Comparison of ENCODE assay signal across 29 cellular contexts in the genomic region with DNA sequence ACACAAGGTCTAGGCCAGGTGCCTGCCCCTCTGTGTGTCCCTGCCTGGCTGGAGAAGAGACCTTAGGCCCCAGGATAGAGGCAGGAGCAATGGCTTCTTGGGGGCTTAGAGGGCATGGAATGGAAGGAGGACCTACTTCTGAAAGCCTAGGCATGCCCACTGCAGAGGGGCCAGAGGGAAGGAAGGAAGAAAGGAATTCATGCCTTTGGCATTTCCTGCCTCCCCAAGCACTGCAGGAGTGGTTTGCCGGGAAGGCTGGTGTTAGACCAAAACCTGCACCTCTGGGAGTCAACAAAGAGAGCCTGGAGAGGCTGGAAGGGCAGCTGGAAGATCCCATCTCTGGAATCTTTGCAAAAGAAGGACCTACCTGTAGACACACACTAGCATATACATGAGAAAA. TPM values are rescaled to one million over a fixed set of nuclear protein-coding genes. Genes with fewer than 3 reads are reported as not detected.
DNase-seq lines count a peak whose midpoint lies in the region; ATAC-seq, FAIRE-seq and TF ChIP-seq lines count a peak whose summit lies in the region.
"Had no signal": no experiment of that assay in that cellular context is flagged by ENCODE, and none has a peak within 500 bp of the region (broad histone marks: within the 10 kb centered on the region; RNA-seq: fewer than 3 reads in every experiment).

No MANE protein-coding gene starts in this region.

- no peaks in the 10 kb centered on the region for H3K79me2 ChIP-seq in SK-N-SH (ENCODE audit: insufficient read depth)
- H3K79me2 ChIP-seq: hepatocyte had no signal

- H3K4me1 ChIP-seq in SK-N-SH (ENCODE audit: control insufficient read depth in 1 of 2, insufficient read depth in 2 of 2, low read depth in 1 of 2, low read length in 1 of 2) (no peaks in the 10 kb centered on the region), RWPE2 (ENCODE audit: insufficient read depth, poor library complexity, severe bottlenecking) (peaks cover 5% of the 10 kb centered on the region)
- H3K4me1 ChIP-seq: transverse colon had no signal

- H3K9me3 ChIP-seq in SK-N-SH: no peaks in the 10 kb centered on the region
- no peaks in the 10 kb centered on the region for H3K9me3 ChIP-seq in RWPE2 (ENCODE audit: severe bottlenecking)
- H3K9me3 ChIP-seq: transverse colon had no signal

- CTCF ChIA-PET in SK-N-SH (lab: Yijun Ruan, JAX): interaction anchor here (1.3 kb wide), 1 partner anchor 389 kb away, joined by 3 read pairs; no protein-coding TSS in a partner anchor

- no peaks in the 10 kb centered on the region for H3F3A ChIP-seq in SK-N-SH (replicated peaks; ENCODE audit: insufficient read depth)

- no peak for ATAC-seq in SK-N-SH treated with all-trans-retinoic acid at 6 μM for 48 hours
- ATAC-seq in RWPE2 (ENCODE audit: low read depth): peak; percentile 57; the same call in 2 of the 3 replicates
- ATAC-seq in HG02678 (IDR thresholded peaks at IDR 0.05; ENCODE audit: unreplicated experiment): no peak
- ATAC-seq: CD8-positive, alpha-beta T cell; Right ventricle myocardium inferior had no signal

- WGBS in SK-N-SH (ENCODE audit: low lambda C conversion rate): 0% methylated on average over 1 of the region's 1 CpG

- H3K9ac ChIP-seq in SK-N-SH: no peak overlapping the region

- no peaks in the 10 kb centered on the region for H3K9me2 ChIP-seq in SK-N-SH

- H3K4me3 ChIP-seq in SK-N-SH (ENCODE audit: low read depth in 2 of 2, low read length in 1 of 2) (no peak overlapping the region), RWPE2 (ENCODE audit: severe bottlenecking) (no peak overlapping the region)
- H3K4me3 ChIP-seq: hepatocyte, lung, skin epidermis, transverse colon had no signal

- H3K27ac ChIP-seq in SK-N-SH (ENCODE audit: low read depth in 2 of 2, low read length in 1 of 2) (no peak overlapping the region), RWPE2 (ENCODE audit: poor library complexity, severe bottlenecking) (no peak overlapping the region)
- H3K27ac ChIP-seq: 22Rv1, epithelial cell of prostate, hepatocyte, transverse colon had no signal

- no peak for TF ChIP-seq CTCF in SK-N-SH (IDR thresholded peaks at IDR 0.05)
- no peak for TF ChIP-seq CTCF in RWPE2 (IDR thresholded peaks at IDR 0.05; ENCODE audit: poor library complexity, severe bottlenecking)

- H3K36me3 ChIP-seq in SK-N-SH (replicated peaks in 1 of 2; ENCODE audit: control insufficient read depth in 1 of 2, insufficient read depth in 2 of 2, low read length in 1 of 2) (no peaks in the 10 kb centered on the region), RWPE2 (ENCODE audit: low read depth) (no peaks in the 10 kb centered on the region)
- H3K36me3 ChIP-seq: transverse colon had no signal

- H3K27me3 ChIP-seq in SK-N-SH (ENCODE audit: insufficient read depth) (0 out of 2 replicates have a peak, but pooled peaks cover 8% of the 10 kb centered on the region), RWPE2 (ENCODE audit: insufficient read depth, poor library complexity, severe bottlenecking) (no peaks in the 10 kb centered on the region)
- H3K27me3 ChIP-seq: hepatocyte, transverse colon had no signal

- no peak for FAIRE-seq in urothelium cell line (lab: Jason Lieb, UNC)
- FAIRE-seq: kidney had no signal

- TF ChIP-seq RAD21 in SK-N-SH (IDR thresholded peaks at IDR 0.05; ENCODE audit: low read length): no peak

- 0 out of 2 replicates have a peak overlapping the region, but pooled peaks have one; percentile 71 for H2AFZ ChIP-seq in SK-N-SH (ENCODE audit: low read depth)
- H2AFZ ChIP-seq: hepatocyte had no signal

- no peaks in the 10 kb centered on the region for H4K20me1 ChIP-seq in SK-N-SH (ENCODE audit: insufficient read depth)

- H3K4me2 ChIP-seq in SK-N-SH: 0 out of 2 replicates have a peak overlapping the region, but pooled peaks have one; percentile 25
- H3K4me2 ChIP-seq: hepatocyte had no signal

- no peak for TF ChIP-seq EP300 in SK-N-SH (IDR thresholded peaks at IDR 0.05; ENCODE audit: borderline replicate concordance in 1 of 2, low read depth in 1 of 2, low read length in 1 of 2)

- DNase-seq in SK-N-SH: no peak
- no peak for DNase-seq in RWPE2 (ENCODE audit: low spot score)
- DNase-seq in glomerular visceral epithelial cell (ENCODE audit: extremely low spot score): peak; percentile 19
- DNase-seq in urothelium cell line (ENCODE audit: low spot score): peak; percentile 22
- no peak for DNase-seq in NCI-H128 (lab: John Stamatoyannopoulos, UW; ENCODE audit: unreplicated experiment)
- no peak for DNase-seq in NAMALWA (ENCODE audit: low spot score)
- DNase-seq: activated CD4-positive, alpha-beta T cell treated with anti-CD3 and anti-CD28 coated beads, Interleukin-2, amount 50 U/mL, for 4 hours; activated CD4-positive, CD25-positive, alpha-beta regulatory T cell; activated CD8-positive, alpha-beta memory T cell treated with anti-CD3 and anti-CD28 coated beads, Interleukin-2, amount 50 U/mL, for 4 hours; AML-193; aorta; CD8-positive, alpha-beta T cell; DMS153; GOT3; kidney; NCI-H1105; NCI-H2029 treated with DMSO at 0.1 percent for 48 hours; NCI-H2227 treated with DMSO at 0.1 percent for 48 hours; NCI-H82; T1000; transverse colon had no signal

- POLR2A ChIA-PET in SK-N-SH (lab: Yijun Ruan, JAX): no interaction called here

TF ChIP-seq in SK-N-SH, 30 proteins besides CTCF, POLR2A, EP300 and RAD21 (continues in another document):
- no peak for TF ChIP-seq YY1 (IDR thresholded peaks at IDR 0.05; ENCODE audit: low read depth)
- TF ChIP-seq FOSL2 (IDR thresholded peaks at IDR 0.05; ENCODE audit: borderline replicate concordance, low read depth): no peak
- no peak for TF ChIP-seq RXRA (IDR thresholded peaks at IDR 0.05; ENCODE audit: borderline replicate concordance, low read depth)
- TF ChIP-seq RCOR1 (IDR thresholded peaks at IDR 0.05; ENCODE audit: low read length): no peak
- TF ChIP-seq RFX5 (IDR thresholded peaks at IDR 0.05; ENCODE audit: low read length): no peak
- TF ChIP-seq TCF12 (IDR thresholded peaks at IDR 0.05): no peak
- TF ChIP-seq, protein P1, sequence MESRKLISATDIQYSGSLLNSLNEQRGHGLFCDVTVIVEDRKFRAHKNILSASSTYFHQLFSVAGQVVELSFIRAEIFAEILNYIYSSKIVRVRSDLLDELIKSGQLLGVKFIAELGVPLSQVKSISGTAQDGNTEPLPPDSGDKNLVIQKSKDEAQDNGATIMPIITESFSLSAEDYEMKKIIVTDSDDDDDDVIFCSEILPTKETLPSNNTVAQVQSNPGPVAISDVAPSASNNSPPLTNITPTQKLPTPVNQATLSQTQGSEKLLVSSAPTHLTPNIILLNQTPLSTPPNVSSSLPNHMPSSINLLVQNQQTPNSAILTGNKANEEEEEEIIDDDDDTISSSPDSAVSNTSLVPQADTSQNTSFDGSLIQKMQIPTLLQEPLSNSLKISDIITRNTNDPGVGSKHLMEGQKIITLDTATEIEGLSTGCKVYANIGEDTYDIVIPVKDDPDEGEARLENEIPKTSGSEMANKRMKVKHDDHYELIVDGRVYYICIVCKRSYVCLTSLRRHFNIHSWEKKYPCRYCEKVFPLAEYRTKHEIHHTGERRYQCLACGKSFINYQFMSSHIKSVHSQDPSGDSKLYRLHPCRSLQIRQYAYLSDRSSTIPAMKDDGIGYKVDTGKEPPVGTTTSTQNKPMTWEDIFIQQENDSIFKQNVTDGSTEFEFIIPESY (IDR thresholded peaks at IDR 0.05; ENCODE audit: borderline replicate concordance, low read depth): no peak
- TF ChIP-seq CHD2 (IDR thresholded peaks at IDR 0.05; ENCODE audit: low read length, partially characterized antibody): no peak
- no peak for TF ChIP-seq MEF2A (IDR thresholded peaks at IDR 0.05; ENCODE audit: borderline replicate concordance, low read depth)

TF ChIP-seq in SK-N-SH treated with all-trans-retinoic acid at 6 μM for 48 hours, 23 proteins besides CTCF, POLR2A, EP300 and RAD21 (continues in another document):
- no peak for TF ChIP-seq RARB (CRISPR knock-in tag; IDR thresholded peaks at IDR 0.05)
- TF ChIP-seq, protein P2, sequence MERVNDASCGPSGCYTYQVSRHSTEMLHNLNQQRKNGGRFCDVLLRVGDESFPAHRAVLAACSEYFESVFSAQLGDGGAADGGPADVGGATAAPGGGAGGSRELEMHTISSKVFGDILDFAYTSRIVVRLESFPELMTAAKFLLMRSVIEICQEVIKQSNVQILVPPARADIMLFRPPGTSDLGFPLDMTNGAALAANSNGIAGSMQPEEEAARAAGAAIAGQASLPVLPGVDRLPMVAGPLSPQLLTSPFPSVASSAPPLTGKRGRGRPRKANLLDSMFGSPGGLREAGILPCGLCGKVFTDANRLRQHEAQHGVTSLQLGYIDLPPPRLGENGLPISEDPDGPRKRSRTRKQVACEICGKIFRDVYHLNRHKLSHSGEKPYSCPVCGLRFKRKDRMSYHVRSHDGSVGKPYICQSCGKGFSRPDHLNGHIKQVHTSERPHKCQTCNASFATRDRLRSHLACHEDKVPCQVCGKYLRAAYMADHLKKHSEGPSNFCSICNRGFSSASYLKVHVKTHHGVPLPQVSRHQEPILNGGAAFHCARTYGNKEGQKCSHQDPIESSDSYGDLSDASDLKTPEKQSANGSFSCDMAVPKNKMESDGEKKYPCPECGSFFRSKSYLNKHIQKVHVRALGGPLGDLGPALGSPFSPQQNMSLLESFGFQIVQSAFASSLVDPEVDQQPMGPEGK (CRISPR knock-in tag; IDR thresholded peaks at IDR 0.05; ENCODE audit: borderline replicate concordance): no peak
- no peak for TF ChIP-seq ZC3H10 (CRISPR knock-in tag; IDR thresholded peaks at IDR 0.05)
- TF ChIP-seq, protein P3, sequence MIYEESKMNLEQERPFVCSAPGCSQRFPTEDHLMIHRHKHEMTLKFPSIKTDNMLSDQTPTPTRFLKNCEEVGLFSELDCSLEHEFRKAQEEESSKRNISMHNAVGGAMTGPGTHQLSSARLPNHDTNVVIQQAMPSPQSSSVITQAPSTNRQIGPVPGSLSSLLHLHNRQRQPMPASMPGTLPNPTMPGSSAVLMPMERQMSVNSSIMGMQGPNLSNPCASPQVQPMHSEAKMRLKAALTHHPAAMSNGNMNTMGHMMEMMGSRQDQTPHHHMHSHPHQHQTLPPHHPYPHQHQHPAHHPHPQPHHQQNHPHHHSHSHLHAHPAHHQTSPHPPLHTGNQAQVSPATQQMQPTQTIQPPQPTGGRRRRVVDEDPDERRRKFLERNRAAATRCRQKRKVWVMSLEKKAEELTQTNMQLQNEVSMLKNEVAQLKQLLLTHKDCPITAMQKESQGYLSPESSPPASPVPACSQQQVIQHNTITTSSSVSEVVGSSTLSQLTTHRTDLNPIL (CRISPR knock-in tag; IDR thresholded peaks at IDR 0.05; ENCODE audit: low read depth): no peak
- TF ChIP-seq BACH2 (CRISPR knock-in tag; IDR thresholded peaks at IDR 0.05; ENCODE audit: borderline replicate concordance): no peak
- TF ChIP-seq ISL1 (CRISPR knock-in tag; IDR thresholded peaks at IDR 0.05): no peak

RNA-seq across cellular contexts. Expression of a gene that starts 50.7 kb away (rescaled TPM):
- polyA plus RNA-seq in SK-N-SH (2012; rRNA removed): 0.05 TPM in 1 of 2 replicates, not detected in the other
- polyA plus RNA-seq in SK-N-SH (2012; cell fraction: cytosol; rRNA removed): not detected in 2 replicates
- polyA plus RNA-seq in SK-N-SH (2012; cell fraction: nucleus; rRNA removed): not detected in 2 replicates

Comparison
In these comparisons a context has a peak if more than half of its experiments do, and no peak if none do; other contexts are left out.
1. DNase-seq: peak in glomerular visceral epithelial cell (single experiment) and urothelium cell line (single experiment); none in SK-N-SH (single experiment), RWPE2 (single experiment), NCI-H128 (single experiment) and NAMALWA (single experiment).